In the genomic region with DNA sequence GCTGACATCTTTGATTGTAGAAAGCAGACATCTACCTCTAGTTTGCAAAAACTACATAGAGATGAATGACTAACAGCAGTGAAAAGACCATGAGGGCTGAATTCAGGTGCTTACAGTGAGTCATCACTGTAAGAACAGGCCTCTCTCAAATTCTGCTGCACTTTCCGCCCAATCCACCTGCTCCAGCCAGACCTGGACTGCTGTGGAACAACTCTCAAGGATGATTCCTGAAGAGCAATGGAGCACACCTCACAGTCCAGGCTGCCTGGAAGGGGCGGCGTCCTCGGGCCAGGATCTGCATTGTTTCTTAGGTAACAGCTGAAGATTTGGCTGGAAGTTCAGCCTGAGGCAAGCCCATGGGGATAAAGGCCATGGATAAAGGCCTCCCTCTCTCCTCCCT, we compare ENCODE assay signal across 19 cellular contexts.
"Had no signal": no experiment of that assay in that cellular context is flagged by ENCODE, and none has a peak within 500 bp of the region (broad histone marks: within the 10 kb centered on the region; RNA-seq: fewer than 3 reads in every experiment).

No MANE protein-coding gene starts in this region.

- H3K36me3 ChIP-seq: neural progenitor cell had no signal

- H3K27me3 ChIP-seq: body of pancreas, neural progenitor cell, spleen, thyroid gland had no signal

- H3K4me3 ChIP-seq: body of pancreas, lung, neural progenitor cell, spleen, thyroid gland had no signal

- H3K9me3 ChIP-seq: body of pancreas, SK-N-SH, spleen, thyroid gland had no signal

- ATAC-seq: body of pancreas; naive thymus-derived CD8-positive, alpha-beta T cell; T-cell had no signal

- H3K27ac ChIP-seq: body of pancreas, neural progenitor cell, spleen, thyroid gland, VCaP had no signal

- H3K4me1 ChIP-seq: body of pancreas, thyroid gland had no signal

- DNase-seq: activated CD4-positive, alpha-beta memory T cell treated with anti-CD3 and anti-CD28 coated beads, Interleukin-2, amount 10 ng/mL, durations not matched to agents 7 days and 5 days; activated CD4-positive, alpha-beta T cell treated with anti-CD3 and anti-CD28 coated beads, Interleukin-2, amount 10 ng/mL, durations not matched to agents 24 days and 14 days; activated naive CD4-positive, alpha-beta T cell treated with anti-CD3 and anti-CD28 coated beads, Interleukin-2, amount 10 ng/mL, durations not matched to agents 7 days and 5 days; activated T-cell treated with anti-CD3 and anti-CD28 coated beads, Interleukin-2, amount 50 U/mL, for 48 hours; anterior cingulate cortex; body of pancreas; effector CD4-positive, alpha-beta T cell; erythroblast; head of caudate nucleus; naive thymus-derived CD8-positive, alpha-beta T cell; SK-N-SH; spleen; stimulated activated CD4-positive, alpha-beta T cell treated with anti-CD3 and anti-CD28 coated beads, Interleukin-4, amount 100 ng/mL, for 1 hour; substantia nigra; T-cell; thyroid gland had no signal
